8 cellular contexts compared by ENCODE assay signal in genomic region chr5:179821298-179822058, GRCh38. TPM values are rescaled to one million over a fixed set of nuclear protein-coding genes. Genes with fewer than 3 reads are reported as not detected.
DNase-seq lines count a peak whose midpoint lies in the region; ATAC-seq and TF ChIP-seq lines count a peak whose summit lies in the region.

No MANE protein-coding gene starts in this region.

- intact Hi-C loops in activated CD4-positive, alpha-beta T cell treated with anti-CD3 and anti-CD28 coated beads for 36 hours (cut with DNase I, micrococcal nuclease): loop anchor here (1.0 to 5.0 kb wide), 6 partner anchors 10 to 673 kb away; partner anchors contain the start of genes HNRNPH1 (in 2 of the 2), MRNIP (in 2 of the 2) and CNOT6 (in 1 of the 2)

- H3K27ac Mint-ChIP-seq in activated CD4-positive, alpha-beta T cell treated with anti-CD3 and anti-CD28 coated beads for 36 hours: peak overlapping the region; percentile 90

- peaks cover 28% of the 10 kb centered on the region for H3K36me3 Mint-ChIP-seq in activated CD4-positive, alpha-beta T cell treated with anti-CD3 and anti-CD28 coated beads for 36 hours (ENCODE audit: low read depth)

- no peaks in the 10 kb centered on the region for H3K27me3 ChIP-seq in layer of hippocampus (ENCODE audit: control insufficient read depth, insufficient read depth, low read length)

- H3K4me3 ChIP-seq in AG04449 (ENCODE audit: low read depth, low read length): peak overlapping the region; percentile 86

- peak overlapping the region; percentile 92 for H3K4me3 Mint-ChIP-seq in activated CD4-positive, alpha-beta T cell treated with anti-CD3 and anti-CD28 coated beads for 36 hours

- TF ChIP-seq CTCF in AG04449 (IDR thresholded peaks at IDR 0.05; ENCODE audit: insufficient read depth, low read length, missing control alignments): no peak

- peak overlapping the region; percentile 100 for H3K27ac ChIP-seq in cingulate gyrus (ENCODE audit: low read depth, low read length)
- peak overlapping the region; percentile 100 for H3K27ac ChIP-seq in layer of hippocampus (ENCODE audit: low read depth, low read length)

- peak; percentile 56 for ATAC-seq in GM18867 (IDR thresholded peaks at IDR 0.05; ENCODE audit: unreplicated experiment)
- peak; percentile 34 for ATAC-seq in HG03097 (IDR thresholded peaks at IDR 0.05; ENCODE audit: low FRiP score, unreplicated experiment)
- peak; percentile 71 for ATAC-seq in activated CD4-positive, alpha-beta T cell treated with anti-CD3 and anti-CD28 coated beads for 36 hours

- H3K4me1 Mint-ChIP-seq in activated CD4-positive, alpha-beta T cell treated with anti-CD3 and anti-CD28 coated beads for 36 hours: peaks cover 37% of the 10 kb centered on the region

- no peaks in the 10 kb centered on the region for H3K9me3 Mint-ChIP-seq in activated CD4-positive, alpha-beta T cell treated with anti-CD3 and anti-CD28 coated beads for 36 hours (ENCODE audit: low read depth)

- DNase-seq in AG04449 (ENCODE audit: low read depth, low spot score) (peak; percentile 60), NCI-H345 (lab: John Stamatoyannopoulos, UW) (peak; percentile 94)
- peak; percentile 92 for DNase-seq in activated CD4-positive, alpha-beta T cell treated with anti-CD3 and anti-CD28 coated beads for 36 hours
- DNase-seq in stimulated activated CD4-positive, alpha-beta T cell treated with anti-CD3 and anti-CD28 coated beads, Interleukin-1b, Interleukin-23, amount 100 ng/mL, for 1 hour (ENCODE audit: low read depth in 2 of 2): peak; percentile 64

- POLR2A ChIA-PET in AG04449 (lab: Yijun Ruan, JAX): interaction anchor here (0.6 to 2.6 kb wide), 9 partner anchors 10 to 59 kb away, joined by 3 to 15 read pairs (median 6); partner anchors contain the start of gene MGAT4B
- POLR2A ChIA-PET in activated CD4-positive, alpha-beta T cell treated with anti-CD3 and anti-CD28 coated beads for 36 hours (lab: Charles Lee): interaction anchor here (0.5 to 0.7 kb wide), 2 partner anchors 56 to 126 kb away, joined by 3 to 4 read pairs; no protein-coding TSS in a partner anchor

- H3K27me3 Mint-ChIP-seq in activated CD4-positive, alpha-beta T cell treated with anti-CD3 and anti-CD28 coated beads for 36 hours: peaks cover 2% of the 10 kb centered on the region

- CTCF ChIA-PET in AG04449 (lab: Yijun Ruan, JAX): interaction anchor here (0.9 to 1.8 kb wide), 2 partner anchors 16 to 25 kb away, joined by 5 to 6 read pairs; no protein-coding TSS in a partner anchor
- CTCF ChIA-PET in activated CD4-positive, alpha-beta T cell treated with anti-CD3 and anti-CD28 coated beads for 36 hours (lab: Charles Lee): interaction anchor here (0.8 to 1.8 kb wide), 3 partner anchors 10 to 58 kb away, joined by 3 to 7 read pairs (median 4); no protein-coding TSS in a partner anchor

RNA-seq across cellular contexts. Expression of gene SQSTM1, which starts 0.8 kb away (rescaled TPM):
- total RNA-seq in activated CD4-positive, alpha-beta T cell treated with anti-CD3 and anti-CD28 coated beads for 36 hours: 10 to 100 TPM; 70.6 to 87.6 TPM

RNA-seq across cellular contexts. Expression of gene MGAT4B, which starts 14.8 kb away (rescaled TPM):
- total RNA-seq in activated CD4-positive, alpha-beta T cell treated with anti-CD3 and anti-CD28 coated beads for 36 hours: 10 to 100 TPM; 52.4 to 62.8 TPM

RNA-seq across cellular contexts. Expression of gene LTC4S, which starts 27.7 kb away (rescaled TPM):
- total RNA-seq in activated CD4-positive, alpha-beta T cell treated with anti-CD3 and anti-CD28 coated beads for 36 hours: under 1 TPM; 0.39 to 0.42 TPM

RNA-seq across cellular contexts. Expression of gene MRNIP, which starts 37.1 kb away (rescaled TPM):
- total RNA-seq in activated CD4-positive, alpha-beta T cell treated with anti-CD3 and anti-CD28 coated beads for 36 hours: 10 to 100 TPM; 19.4 to 19.7 TPM

Comparison
In these comparisons a context has a peak if more than half of its experiments do, and no peak if none do; other contexts are left out.
1. Peak in every context shown above with its lines: DNase-seq, ATAC-seq, H3K4me3 ChIP-seq and H3K27ac ChIP-seq.